ENCODE assay signal across 2 cellular contexts in the genomic region with DNA sequence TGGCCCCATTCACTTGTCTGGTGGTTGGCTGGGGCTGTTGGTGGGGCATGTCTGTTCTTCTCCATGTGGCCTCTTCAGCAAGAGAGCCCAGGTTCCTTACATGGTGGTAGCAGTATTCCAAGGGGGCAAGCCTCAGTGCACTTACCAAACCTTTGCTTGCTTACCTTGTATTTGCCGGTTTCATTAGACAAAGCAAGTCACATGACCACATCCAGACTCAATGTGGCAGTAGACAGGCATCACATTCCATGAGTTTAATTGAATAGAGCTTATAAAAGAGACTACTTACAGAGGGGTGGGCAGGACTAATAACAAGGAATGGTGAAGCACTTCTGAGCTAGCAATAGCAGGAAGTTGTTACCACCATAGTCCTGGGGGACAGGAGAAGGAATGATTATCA.
TF ChIP-seq lines count a peak whose summit lies in the region.

No MANE protein-coding gene starts in this region.

TF ChIP-seq in A549, 52 proteins besides CTCF, POLR2A, EP300 and RAD21 (continued from another document):
- TF ChIP-seq, protein P1, sequence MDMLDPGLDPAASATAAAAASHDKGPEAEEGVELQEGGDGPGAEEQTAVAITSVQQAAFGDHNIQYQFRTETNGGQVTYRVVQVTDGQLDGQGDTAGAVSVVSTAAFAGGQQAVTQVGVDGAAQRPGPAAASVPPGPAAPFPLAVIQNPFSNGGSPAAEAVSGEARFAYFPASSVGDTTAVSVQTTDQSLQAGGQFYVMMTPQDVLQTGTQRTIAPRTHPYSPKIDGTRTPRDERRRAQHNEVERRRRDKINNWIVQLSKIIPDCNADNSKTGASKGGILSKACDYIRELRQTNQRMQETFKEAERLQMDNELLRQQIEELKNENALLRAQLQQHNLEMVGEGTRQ (IDR thresholded peaks at IDR 0.05) = peak; percentile 47; the same call in 1 of the 2 replicates
- TF ChIP-seq NR3C1 (IDR thresholded peaks at IDR 0.05) (no peak), EHMT2 (IDR thresholded peaks at IDR 0.05; ENCODE audit: low read depth) (0 out of 2 replicates have a peak, but pooled peaks have one; percentile 65), MAZ (IDR thresholded peaks at IDR 0.05; ENCODE audit: borderline replicate concordance, low read depth, low read length) (no peak), HOXB5 (CRISPR knock-in tag; IDR thresholded peaks at IDR 0.05) (no peak), TFCP2L1 (CRISPR knock-in tag; IDR thresholded peaks at IDR 0.05) (no peak), SREBF2 (IDR thresholded peaks at IDR 0.05) (no peak)
- TF ChIP-seq, protein P2, sequence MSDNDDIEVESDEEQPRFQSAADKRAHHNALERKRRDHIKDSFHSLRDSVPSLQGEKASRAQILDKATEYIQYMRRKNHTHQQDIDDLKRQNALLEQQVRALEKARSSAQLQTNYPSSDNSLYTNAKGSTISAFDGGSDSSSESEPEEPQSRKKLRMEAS (IDR thresholded peaks at IDR 0.05) = no peak

TF ChIP-seq in WTC11, 78 proteins besides CTCF, POLR2A, EP300 and RAD21:
- TF ChIP-seq ZMAT4 (CRISPR knock-in tag; IDR thresholded peaks at IDR 0.05) (no peak), IRF2 (CRISPR knock-in tag; IDR thresholded peaks at IDR 0.05; ENCODE audit: borderline replicate concordance, low read depth) (no peak), NR3C1 (CRISPR knock-in tag; conservative IDR thresholded peaks at IDR 0.05; ENCODE audit: low read depth) (no peak)
- TF ChIP-seq, protein P3, sequence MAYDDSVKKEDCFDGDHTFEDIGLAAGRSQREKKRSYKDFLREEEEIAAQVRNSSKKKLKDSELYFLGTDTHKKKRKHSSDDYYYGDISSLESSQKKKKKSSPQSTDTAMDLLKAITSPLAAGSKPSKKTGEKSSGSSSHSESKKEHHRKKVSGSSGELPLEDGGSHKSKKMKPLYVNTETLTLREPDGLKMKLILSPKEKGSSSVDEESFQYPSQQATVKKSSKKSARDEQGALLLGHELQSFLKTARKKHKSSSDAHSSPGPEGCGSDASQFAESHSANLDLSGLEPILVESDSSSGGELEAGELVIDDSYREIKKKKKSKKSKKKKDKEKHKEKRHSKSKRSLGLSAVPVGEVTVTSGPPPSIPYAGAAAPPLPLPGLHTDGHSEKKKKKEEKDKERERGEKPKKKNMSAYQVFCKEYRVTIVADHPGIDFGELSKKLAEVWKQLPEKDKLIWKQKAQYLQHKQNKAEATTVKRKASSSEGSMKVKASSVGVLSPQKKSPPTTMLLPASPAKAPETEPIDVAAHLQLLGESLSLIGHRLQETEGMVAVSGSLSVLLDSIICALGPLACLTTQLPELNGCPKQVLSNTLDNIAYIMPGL (CRISPR knock-in tag; IDR thresholded peaks at IDR 0.05) = no peak
- TF ChIP-seq, protein P1 (CRISPR knock-in tag; IDR thresholded peaks at IDR 0.05) = peak; percentile 51; the same call in 1 of the 2 replicates
